ENCODE assay signal across 12 cellular contexts in genomic region chr2:72924353-72925240, GRCh38. TPM values are rescaled to one million over a fixed set of nuclear protein-coding genes. Genes with fewer than 3 reads are reported as not detected.
DNase-seq lines count a peak whose midpoint lies in the region; ATAC-seq lines count a peak whose summit lies in the region.
"Had no signal": no experiment of that assay in that cellular context is flagged by ENCODE, and none has a peak within 500 bp of the region (broad histone marks: within the 10 kb centered on the region; RNA-seq: fewer than 3 reads in every experiment).

No MANE protein-coding gene starts in this region.

- no peak for ATAC-seq in stimulated activated naive CD8-positive, alpha-beta T cell treated with anti-CD3 and anti-CD28 coated beads, Interleukin-15, amount 100 ng/mL, for 72 hours
- ATAC-seq: HCT116 had no signal

- no peaks in the 10 kb centered on the region for H3K36me3 Mint-ChIP-seq in activated CD4-positive, alpha-beta memory T cell treated with anti-CD3 and anti-CD28 coated beads for 36 hours
- no peaks in the 10 kb centered on the region for H3K36me3 Mint-ChIP-seq in activated CD4-positive, alpha-beta memory T cell treated with anti-CD3 and anti-CD28 coated beads, Interleukin-2, amount 10 ng/mL, durations not matched to agents 7 days and 5 days (ENCODE audit: low read depth)
- no peaks in the 10 kb centered on the region for H3K36me3 Mint-ChIP-seq in activated T-helper 2 cell treated with anti-CD3 and anti-CD28 coated beads, Interferon-gamma antibody, Interleukin-2, Interleukin-4, amounts not matched to agents 10 μg/mL and 5 μg/mL and 100 μg/mL, durations not matched to agents 14 hours and 24 hours and 36 hours (ENCODE audit: low read depth)

- no peak overlapping the region for H3K27ac Mint-ChIP-seq in activated CD4-positive, alpha-beta memory T cell treated with anti-CD3 and anti-CD28 coated beads for 36 hours
- no peak overlapping the region for H3K27ac Mint-ChIP-seq in activated CD4-positive, alpha-beta memory T cell treated with anti-CD3 and anti-CD28 coated beads, Interleukin-2, amount 10 ng/mL, durations not matched to agents 7 days and 5 days
- no peak overlapping the region for H3K27ac Mint-ChIP-seq in stimulated activated naive CD8-positive, alpha-beta T cell treated with anti-CD3 and anti-CD28 coated beads, Interleukin-15, amount 100 ng/mL, for 72 hours
- no peak overlapping the region for H3K27ac Mint-ChIP-seq in activated T-helper 2 cell treated with anti-CD3 and anti-CD28 coated beads, Interferon-gamma antibody, Interleukin-2, Interleukin-4, amounts not matched to agents 10 μg/mL and 5 μg/mL and 100 μg/mL, durations not matched to agents 14 hours and 24 hours and 36 hours

- H3K4me1 Mint-ChIP-seq in activated CD4-positive, alpha-beta memory T cell treated with anti-CD3 and anti-CD28 coated beads for 36 hours (ENCODE audit: low read depth): peaks cover 6% of the 10 kb centered on the region
- peaks cover 11% of the 10 kb centered on the region for H3K4me1 Mint-ChIP-seq in activated CD4-positive, alpha-beta memory T cell treated with anti-CD3 and anti-CD28 coated beads, Interleukin-2, amount 10 ng/mL, durations not matched to agents 7 days and 5 days
- H3K4me1 Mint-ChIP-seq in stimulated activated naive CD8-positive, alpha-beta T cell treated with anti-CD3 and anti-CD28 coated beads, Interleukin-15, amount 100 ng/mL, for 72 hours: peaks cover 34% of the 10 kb centered on the region
- H3K4me1 Mint-ChIP-seq in activated T-helper 2 cell treated with anti-CD3 and anti-CD28 coated beads, Interferon-gamma antibody, Interleukin-2, Interleukin-4, amounts not matched to agents 10 μg/mL and 5 μg/mL and 100 μg/mL, durations not matched to agents 14 hours and 24 hours and 36 hours (ENCODE audit: low read depth): no peaks in the 10 kb centered on the region

- H3K4me3 ChIP-seq in HUES48 (ENCODE audit: low read depth, low read length): peak overlapping the region; percentile 43
- H3K4me3 ChIP-seq in iPS-18a (ENCODE audit: low read length): peak overlapping the region; percentile 34
- H3K4me3 ChIP-seq: colonic mucosa had no signal

- H3K9me3 ChIP-seq in HUES48 (ENCODE audit: control insufficient read depth, insufficient read depth, low read length) (no peaks in the 10 kb centered on the region), iPS-18a (ENCODE audit: control insufficient read depth, low read depth, low read length) (no peaks in the 10 kb centered on the region)
- H3K9me3 ChIP-seq: colonic mucosa had no signal

- H3K27ac ChIP-seq in HUES48 (ENCODE audit: low read depth, low read length) (no peak overlapping the region), iPS-18a (ENCODE audit: low read length) (no peak overlapping the region)
- H3K27ac ChIP-seq: colonic mucosa had no signal

- DNase-seq in activated CD4-positive, alpha-beta memory T cell treated with anti-CD3 and anti-CD28 coated beads for 36 hours: peak; percentile 20
- no peak for DNase-seq in activated CD4-positive, alpha-beta memory T cell treated with anti-CD3 and anti-CD28 coated beads, Interleukin-2, amount 10 ng/mL, durations not matched to agents 7 days and 5 days
- peak; percentile 32 to 39 for DNase-seq in stimulated activated naive CD8-positive, alpha-beta T cell treated with anti-CD3 and anti-CD28 coated beads, Interleukin-15, amount 100 ng/mL, for 72 hours
- DNase-seq in COR-L47 (lab: John Stamatoyannopoulos, UW) (no peak), KG1 (lab: John Stamatoyannopoulos, UW) (no peak)
- DNase-seq in activated T-helper 2 cell treated with anti-CD3 and anti-CD28 coated beads, Interferon-gamma antibody, Interleukin-2, Interleukin-4, amounts not matched to agents 10 μg/mL and 5 μg/mL and 100 μg/mL, durations not matched to agents 14 hours and 24 hours and 36 hours (ENCODE audit: low spot score): no peak
- DNase-seq: AML-193, NCI-H2029 had no signal

- H3K4me1 ChIP-seq in HUES48 (ENCODE audit: control insufficient read depth, insufficient read depth, low read length) (peaks cover 44% of the 10 kb centered on the region), iPS-18a (ENCODE audit: control insufficient read depth, low read depth, low read length) (peaks cover 31% of the 10 kb centered on the region)

- H3K9ac ChIP-seq in HUES48 (ENCODE audit: low read depth, low read length) (no peak overlapping the region), iPS-18a (ENCODE audit: low read length) (no peak overlapping the region)

- no peak overlapping the region for H3K4me3 Mint-ChIP-seq in activated CD4-positive, alpha-beta memory T cell treated with anti-CD3 and anti-CD28 coated beads for 36 hours
- H3K4me3 Mint-ChIP-seq in activated CD4-positive, alpha-beta memory T cell treated with anti-CD3 and anti-CD28 coated beads, Interleukin-2, amount 10 ng/mL, durations not matched to agents 7 days and 5 days: no peak overlapping the region
- peak overlapping the region in 1 of 2 donors; percentile 63 for H3K4me3 Mint-ChIP-seq in stimulated activated naive CD8-positive, alpha-beta T cell treated with anti-CD3 and anti-CD28 coated beads, Interleukin-15, amount 100 ng/mL, for 72 hours
- no peak overlapping the region for H3K4me3 Mint-ChIP-seq in activated T-helper 2 cell treated with anti-CD3 and anti-CD28 coated beads, Interferon-gamma antibody, Interleukin-2, Interleukin-4, amounts not matched to agents 10 μg/mL and 5 μg/mL and 100 μg/mL, durations not matched to agents 14 hours and 24 hours and 36 hours (ENCODE audit: low read depth)

- POLR2A ChIA-PET in activated CD4-positive, alpha-beta memory T cell treated with anti-CD3 and anti-CD28 coated beads for 36 hours (lab: Charles Lee): no interaction called here
- POLR2A ChIA-PET in activated CD4-positive, alpha-beta memory T cell treated with anti-CD3 and anti-CD28 coated beads, Interleukin-2, amount 10 ng/mL, durations not matched to agents 7 days and 5 days (lab: Charles Lee): interaction anchor here (0.8 kb wide), 1 partner anchor 8 kb away, joined by 3 read pairs; the partner anchor contains the start of gene EMX1

- H3K27me3 Mint-ChIP-seq in activated CD4-positive, alpha-beta memory T cell treated with anti-CD3 and anti-CD28 coated beads for 36 hours: peaks cover 51% of the 10 kb centered on the region
- peaks cover 54% of the 10 kb centered on the region for H3K27me3 Mint-ChIP-seq in activated CD4-positive, alpha-beta memory T cell treated with anti-CD3 and anti-CD28 coated beads, Interleukin-2, amount 10 ng/mL, durations not matched to agents 7 days and 5 days
- H3K27me3 Mint-ChIP-seq in stimulated activated naive CD8-positive, alpha-beta T cell treated with anti-CD3 and anti-CD28 coated beads, Interleukin-15, amount 100 ng/mL, for 72 hours: peaks cover 63% of the 10 kb centered on the region
- peaks cover 50% of the 10 kb centered on the region for H3K27me3 Mint-ChIP-seq in activated T-helper 2 cell treated with anti-CD3 and anti-CD28 coated beads, Interferon-gamma antibody, Interleukin-2, Interleukin-4, amounts not matched to agents 10 μg/mL and 5 μg/mL and 100 μg/mL, durations not matched to agents 14 hours and 24 hours and 36 hours (ENCODE audit: low read depth)

- no peaks in the 10 kb centered on the region for H3K36me3 ChIP-seq in HUES48 (ENCODE audit: control insufficient read depth, insufficient read depth, low read length)
- no peaks in the 10 kb centered on the region for H3K36me3 ChIP-seq in iPS-18a (ENCODE audit: control insufficient read depth, low read depth, low read length)
- H3K36me3 ChIP-seq: colonic mucosa had no signal

- H3K27me3 ChIP-seq in HUES48 (ENCODE audit: control insufficient read depth, insufficient read depth, low read length) (peaks cover 100% of the 10 kb centered on the region), iPS-18a (ENCODE audit: control insufficient read depth, insufficient read depth, low read length) (peaks cover 100% of the 10 kb centered on the region)

- CTCF ChIA-PET in activated CD4-positive, alpha-beta memory T cell treated with anti-CD3 and anti-CD28 coated beads for 36 hours (lab: Charles Lee): interaction anchor here (2.7 kb wide), 1 partner anchor 37 kb away, joined by 12 read pairs; the partner anchor contains the start of gene SPR
- CTCF ChIA-PET in activated CD4-positive, alpha-beta memory T cell treated with anti-CD3 and anti-CD28 coated beads, Interleukin-2, amount 10 ng/mL, durations not matched to agents 7 days and 5 days (lab: Charles Lee): interaction anchor here (1.6 to 2.8 kb wide), 2 partner anchors 37 to 252 kb away, joined by 5 to 11 read pairs; partner anchors contain the start of gene SPR

- no peaks in the 10 kb centered on the region for H3K9me3 Mint-ChIP-seq in activated CD4-positive, alpha-beta memory T cell treated with anti-CD3 and anti-CD28 coated beads for 36 hours
- H3K9me3 Mint-ChIP-seq in activated CD4-positive, alpha-beta memory T cell treated with anti-CD3 and anti-CD28 coated beads, Interleukin-2, amount 10 ng/mL, durations not matched to agents 7 days and 5 days: no peaks in the 10 kb centered on the region
- no peaks in the 10 kb centered on the region for H3K9me3 Mint-ChIP-seq in stimulated activated naive CD8-positive, alpha-beta T cell treated with anti-CD3 and anti-CD28 coated beads, Interleukin-15, amount 100 ng/mL, for 72 hours
- H3K9me3 Mint-ChIP-seq in activated T-helper 2 cell treated with anti-CD3 and anti-CD28 coated beads, Interferon-gamma antibody, Interleukin-2, Interleukin-4, amounts not matched to agents 10 μg/mL and 5 μg/mL and 100 μg/mL, durations not matched to agents 14 hours and 24 hours and 36 hours: no peaks in the 10 kb centered on the region

- intact Hi-C loops in activated CD4-positive, alpha-beta memory T cell treated with anti-CD3 and anti-CD28 coated beads for 36 hours (cut with micrococcal nuclease): no loop called here
- intact Hi-C loops in activated T-helper 2 cell treated with anti-CD3 and anti-CD28 coated beads, Interferon-gamma antibody, Interleukin-2, Interleukin-4, amounts not matched to agents 10 μg/mL and 5 μg/mL and 100 μg/mL, durations not matched to agents 14 hours and 24 hours and 36 hours (cut with micrococcal nuclease): loop anchor here (2.0 to 10.0 kb wide), 2 partner anchors 370 to 780 kb away; partner anchors contain the start of gene EGR4

RNA-seq across cellular contexts. Expression of gene EMX1, which starts 7.3 kb away (rescaled TPM):
- total RNA-seq in activated CD4-positive, alpha-beta memory T cell treated with anti-CD3 and anti-CD28 coated beads for 36 hours: not detected
- not detected for total RNA-seq in activated CD4-positive, alpha-beta memory T cell treated with anti-CD3 and anti-CD28 coated beads, Interleukin-2, amount 10 ng/mL, durations not matched to agents 7 days and 5 days
- not detected in 2 replicates for total RNA-seq in activated T-helper 2 cell treated with anti-CD3 and anti-CD28 coated beads, Interferon-gamma antibody, Interleukin-2, Interleukin-4, amounts not matched to agents 10 μg/mL and 5 μg/mL and 100 μg/mL, durations not matched to agents 14 hours and 24 hours and 36 hours

RNA-seq across cellular contexts. Expression of gene SPR, which starts 37.4 kb away (rescaled TPM):
- total RNA-seq in activated CD4-positive, alpha-beta memory T cell treated with anti-CD3 and anti-CD28 coated beads for 36 hours: 1 to 10 TPM; 7.1 to 8.5 TPM
- under 1 TPM; 0.63 to 0.71 TPM for total RNA-seq in activated CD4-positive, alpha-beta memory T cell treated with anti-CD3 and anti-CD28 coated beads, Interleukin-2, amount 10 ng/mL, durations not matched to agents 7 days and 5 days
- total RNA-seq in activated T-helper 2 cell treated with anti-CD3 and anti-CD28 coated beads, Interferon-gamma antibody, Interleukin-2, Interleukin-4, amounts not matched to agents 10 μg/mL and 5 μg/mL and 100 μg/mL, durations not matched to agents 14 hours and 24 hours and 36 hours: 9.5 and 9.9 TPM in 2 replicates

Comparison
In these comparisons a context has a peak if more than half of its experiments do, and no peak if none do; other contexts are left out.
1. DNase-seq: peak in activated CD4-positive, alpha-beta memory T cell treated with anti-CD3 and anti-CD28 coated beads for 36 hours (single experiment) and stimulated activated naive CD8-positive, alpha-beta T cell treated with anti-CD3 and anti-CD28 coated beads, Interleukin-15, amount 100 ng/mL, for 72 hours (2 of 2); none in activated CD4-positive, alpha-beta memory T cell treated with anti-CD3 and anti-CD28 coated beads, Interleukin-2, amount 10 ng/mL, durations not matched to agents 7 days and 5 days (single experiment), COR-L47 (single experiment), activated T-helper 2 cell treated with anti-CD3 and anti-CD28 coated beads, Interferon-gamma antibody, Interleukin-2, Interleukin-4, amounts not matched to agents 10 μg/mL and 5 μg/mL and 100 μg/mL, durations not matched to agents 14 hours and 24 hours and 36 hours (single experiment) and KG1 (single experiment).